21 cellular contexts compared by ENCODE assay signal in the genomic region with DNA sequence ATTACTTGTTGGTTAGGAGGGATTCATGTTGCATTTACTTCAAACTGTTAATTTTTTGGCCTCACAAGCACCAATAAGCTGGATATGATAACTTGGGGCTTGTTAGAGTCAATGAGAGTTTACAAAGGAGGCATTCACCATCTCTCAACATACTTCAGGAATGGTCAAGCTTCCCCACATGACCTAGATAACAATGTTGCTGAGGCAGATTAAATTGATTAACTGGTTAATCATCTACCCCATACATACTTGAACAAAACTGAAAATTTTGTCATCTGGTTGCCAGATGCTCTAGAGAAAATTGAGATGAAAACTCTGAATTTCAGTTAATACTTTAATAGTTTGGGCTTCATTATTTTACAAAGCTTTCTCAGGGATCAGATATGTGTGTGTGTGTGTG. TPM values are rescaled to one million over a fixed set of nuclear protein-coding genes. Genes with fewer than 3 reads are reported as not detected.
A peak's percentile ranks its signal among the peaks of the same experiment; 100 is the strongest.
DNase-seq lines count a peak whose midpoint lies in the region; ATAC-seq and TF ChIP-seq lines count a peak whose summit lies in the region.
"Had no signal": no experiment of that assay in that cellular context is flagged by ENCODE, and none has a peak within 500 bp of the region (broad histone marks: within the 10 kb centered on the region; RNA-seq: fewer than 3 reads in every experiment).

No MANE protein-coding gene starts in this region.

- no peaks in the 10 kb centered on the region for H3F3A ChIP-seq in SK-N-SH (replicated peaks; ENCODE audit: insufficient read depth)

- TF ChIP-seq EP300 in SK-N-SH (IDR thresholded peaks at IDR 0.05; ENCODE audit: borderline replicate concordance in 1 of 2, low read depth in 1 of 2, low read length in 1 of 2) = 0 out of 4 replicates have a peak, but pooled peaks of 1 of the 2 experiments have one; percentile 22

- no peak overlapping the region for H3K27ac ChIP-seq in SK-N-SH (ENCODE audit: low read depth in 2 of 2, low read length in 1 of 2)
- H3K27ac ChIP-seq: 22Rv1; BLaER1 treated with 17β-estradiol and CSF1 and Interleukin-3, amounts not matched to agents 10 nM and 100 nM had no signal

- no peak overlapping the region for H3K9ac ChIP-seq in SK-N-SH
- H3K9ac ChIP-seq: BLaER1 treated with 17β-estradiol and CSF1 and Interleukin-3, amounts not matched to agents 10 nM and 100 nM had no signal

- CTCF ChIA-PET in SK-N-SH (lab: Yijun Ruan, JAX) = interaction anchor here (0.8 to 1.1 kb wide), 3 partner anchors 9 to 219 kb away, joined by 3 to 4 read pairs (median 3); no protein-coding TSS in a partner anchor

- no peaks in the 10 kb centered on the region for H3K36me3 Mint-ChIP-seq in activated naive CD4-positive, alpha-beta T cell treated with anti-CD3 and anti-CD28 coated beads, Interleukin-2, amount 50 U/mL, for 72 hours
- H3K36me3 Mint-ChIP-seq: CD4-positive, alpha-beta memory T cell had no signal

- no peaks in the 10 kb centered on the region for H3K9me3 Mint-ChIP-seq in activated naive CD4-positive, alpha-beta T cell treated with anti-CD3 and anti-CD28 coated beads, Interleukin-2, amount 50 U/mL, for 72 hours
- H3K9me3 Mint-ChIP-seq: CD4-positive, alpha-beta memory T cell had no signal

- DNase-seq in DMS53 (lab: John Stamatoyannopoulos, UW) (peak; percentile 17), DMS53 treated with DMSO at 0.1 percent for 48 hours (lab: John Stamatoyannopoulos, UW; ENCODE audit: unreplicated experiment) (no peak), SK-N-SH (peak; percentile 55), fibroblast of peridontal ligament (ENCODE audit: extremely low read depth) (peak; percentile 33), OCI-M1 (lab: John Stamatoyannopoulos, UW) (no peak), GM19238 (ENCODE audit: insufficient read length, low spot score) (no peak), DMS79 treated with DMSO at 0.1 percent for 48 hours (lab: John Stamatoyannopoulos, UW) (no peak)
- DNase-seq in activated naive CD4-positive, alpha-beta T cell treated with anti-CD3 and anti-CD28 coated beads, Interleukin-2, amount 50 U/mL, for 72 hours (ENCODE audit: low spot score in 2 of 2) = no peak
- DNase-seq: ACHN; CD4-positive, alpha-beta memory T cell; GF-D8; Kasumi-1; NCI-H1694; NCI-H2081 treated with DMSO at 0.1 percent for 48 hours; NCI-H2171 treated with DMSO at 0.1 percent for 48 hours; NCI-H446; NCI-H526; Right ventricle myocardium superior had no signal

- no peaks in the 10 kb centered on the region for H3K79me2 ChIP-seq in SK-N-SH (ENCODE audit: insufficient read depth)

- no peaks in the 10 kb centered on the region for H3K27me3 ChIP-seq in SK-N-SH (ENCODE audit: insufficient read depth)
- H3K27me3 ChIP-seq: BLaER1 treated with 17β-estradiol and CSF1 and Interleukin-3, amounts not matched to agents 10 nM and 100 nM had no signal

- no peak for ATAC-seq in activated naive CD4-positive, alpha-beta T cell treated with anti-CD3 and anti-CD28 coated beads, Interleukin-2, amount 50 U/mL, for 72 hours

- no peaks in the 10 kb centered on the region for H3K9me3 ChIP-seq in SK-N-SH
- H3K9me3 ChIP-seq: BLaER1 treated with 17β-estradiol and CSF1 and Interleukin-3, amounts not matched to agents 10 nM and 100 nM; HAP-1 had no signal

- H3K27ac Mint-ChIP-seq in activated naive CD4-positive, alpha-beta T cell treated with anti-CD3 and anti-CD28 coated beads, Interleukin-2, amount 50 U/mL, for 72 hours = no peak overlapping the region

- no peaks in the 10 kb centered on the region for H3K36me3 ChIP-seq in SK-N-SH (replicated peaks in 1 of 2; ENCODE audit: control insufficient read depth in 1 of 2, insufficient read depth in 2 of 2, low read length in 1 of 2)
- H3K36me3 ChIP-seq: BLaER1 treated with 17β-estradiol and CSF1 and Interleukin-3, amounts not matched to agents 10 nM and 100 nM; HAP-1 had no signal

- no peaks in the 10 kb centered on the region for H3K9me2 ChIP-seq in SK-N-SH

- H2AFZ ChIP-seq in SK-N-SH (ENCODE audit: low read depth) = no peak overlapping the region

- no peaks in the 10 kb centered on the region for H4K20me1 ChIP-seq in SK-N-SH (ENCODE audit: insufficient read depth)
- H4K20me1 ChIP-seq: BLaER1 treated with 17β-estradiol and CSF1 and Interleukin-3, amounts not matched to agents 10 nM and 100 nM had no signal

- POLR2A ChIA-PET in SK-N-SH (lab: Yijun Ruan, JAX) = interaction anchor here (0.6 kb wide), 1 partner anchor 43 kb away, joined by 3 read pairs; no protein-coding TSS in a partner anchor

- H3K4me3 ChIP-seq in SK-N-SH (ENCODE audit: low read depth in 2 of 2, low read length in 1 of 2) = no peak overlapping the region
- H3K4me3 ChIP-seq: BLaER1 treated with 17β-estradiol and CSF1 and Interleukin-3, amounts not matched to agents 10 nM and 100 nM; HAP-1 had no signal

- no peak for TF ChIP-seq RAD21 in SK-N-SH (IDR thresholded peaks at IDR 0.05; ENCODE audit: low read length)

- TF ChIP-seq CTCF in SK-N-SH (IDR thresholded peaks at IDR 0.05) = no peak

- H3K4me2 ChIP-seq in SK-N-SH = no peak overlapping the region
- H3K4me2 ChIP-seq: BLaER1 treated with 17β-estradiol and CSF1 and Interleukin-3, amounts not matched to agents 10 nM and 100 nM had no signal

- H3K4me1 ChIP-seq in SK-N-SH (ENCODE audit: control insufficient read depth in 1 of 2, insufficient read depth in 2 of 2, low read depth in 1 of 2, low read length in 1 of 2) = peaks cover 0 to 10% of the 10 kb centered on the region in 2 experiments; a peak in 2 of 4 replicates
- H3K4me1 ChIP-seq: HAP-1 had no signal

TF ChIP-seq in SK-N-SH, 30 proteins besides CTCF, POLR2A, EP300 and RAD21:
- TF ChIP-seq CHD2 (IDR thresholded peaks at IDR 0.05; ENCODE audit: low read length, partially characterized antibody) (peak; percentile 56), NFIC (IDR thresholded peaks at IDR 0.05; ENCODE audit: borderline replicate concordance) (no peak), TAF1 (IDR thresholded peaks at IDR 0.05; ENCODE audit: borderline replicate concordance, low read depth, low read length) (no peak), MXI1 (IDR thresholded peaks at IDR 0.05; ENCODE audit: low read depth, low read length) (no peak), RFX5 (IDR thresholded peaks at IDR 0.05; ENCODE audit: low read length) (no peak), FOSL2 (IDR thresholded peaks at IDR 0.05; ENCODE audit: borderline replicate concordance, low read depth) (no peak), FOXJ3 (CRISPR knock-in tag; IDR thresholded peaks at IDR 0.05) (no peak), TCF12 (IDR thresholded peaks at IDR 0.05) (peak; percentile 82), RXRA (IDR thresholded peaks at IDR 0.05; ENCODE audit: borderline replicate concordance, low read depth) (no peak), RCOR1 (IDR thresholded peaks at IDR 0.05; ENCODE audit: low read length) (peak; percentile 90), SMC3 (IDR thresholded peaks at IDR 0.05; ENCODE audit: low read depth, low read length) (no peak), POLR2AphosphoS5 (IDR thresholded peaks at IDR 0.05; ENCODE audit: low read depth, low read length) (no peak)
- TF ChIP-seq, protein P1, sequence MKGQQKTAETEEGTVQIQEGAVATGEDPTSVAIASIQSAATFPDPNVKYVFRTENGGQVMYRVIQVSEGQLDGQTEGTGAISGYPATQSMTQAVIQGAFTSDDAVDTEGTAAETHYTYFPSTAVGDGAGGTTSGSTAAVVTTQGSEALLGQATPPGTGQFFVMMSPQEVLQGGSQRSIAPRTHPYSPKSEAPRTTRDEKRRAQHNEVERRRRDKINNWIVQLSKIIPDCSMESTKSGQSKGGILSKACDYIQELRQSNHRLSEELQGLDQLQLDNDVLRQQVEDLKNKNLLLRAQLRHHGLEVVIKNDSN (IDR thresholded peaks at IDR 0.05; ENCODE audit: borderline replicate concordance, low read depth) = peak; percentile 48; the same call in 1 of the 2 replicates
- TF ChIP-seq, protein P2, sequence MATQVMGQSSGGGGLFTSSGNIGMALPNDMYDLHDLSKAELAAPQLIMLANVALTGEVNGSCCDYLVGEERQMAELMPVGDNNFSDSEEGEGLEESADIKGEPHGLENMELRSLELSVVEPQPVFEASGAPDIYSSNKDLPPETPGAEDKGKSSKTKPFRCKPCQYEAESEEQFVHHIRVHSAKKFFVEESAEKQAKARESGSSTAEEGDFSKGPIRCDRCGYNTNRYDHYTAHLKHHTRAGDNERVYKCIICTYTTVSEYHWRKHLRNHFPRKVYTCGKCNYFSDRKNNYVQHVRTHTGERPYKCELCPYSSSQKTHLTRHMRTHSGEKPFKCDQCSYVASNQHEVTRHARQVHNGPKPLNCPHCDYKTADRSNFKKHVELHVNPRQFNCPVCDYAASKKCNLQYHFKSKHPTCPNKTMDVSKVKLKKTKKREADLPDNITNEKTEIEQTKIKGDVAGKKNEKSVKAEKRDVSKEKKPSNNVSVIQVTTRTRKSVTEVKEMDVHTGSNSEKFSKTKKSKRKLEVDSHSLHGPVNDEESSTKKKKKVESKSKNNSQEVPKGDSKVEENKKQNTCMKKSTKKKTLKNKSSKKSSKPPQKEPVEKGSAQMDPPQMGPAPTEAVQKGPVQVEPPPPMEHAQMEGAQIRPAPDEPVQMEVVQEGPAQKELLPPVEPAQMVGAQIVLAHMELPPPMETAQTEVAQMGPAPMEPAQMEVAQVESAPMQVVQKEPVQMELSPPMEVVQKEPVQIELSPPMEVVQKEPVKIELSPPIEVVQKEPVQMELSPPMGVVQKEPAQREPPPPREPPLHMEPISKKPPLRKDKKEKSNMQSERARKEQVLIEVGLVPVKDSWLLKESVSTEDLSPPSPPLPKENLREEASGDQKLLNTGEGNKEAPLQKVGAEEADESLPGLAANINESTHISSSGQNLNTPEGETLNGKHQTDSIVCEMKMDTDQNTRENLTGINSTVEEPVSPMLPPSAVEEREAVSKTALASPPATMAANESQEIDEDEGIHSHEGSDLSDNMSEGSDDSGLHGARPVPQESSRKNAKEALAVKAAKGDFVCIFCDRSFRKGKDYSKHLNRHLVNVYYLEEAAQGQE (IDR thresholded peaks at IDR 0.05; ENCODE audit: low read depth, low read length) = no peak

RNA-seq across cellular contexts. Expression of a gene that starts 43.0 kb away (rescaled TPM):
- polyA plus RNA-seq in SK-N-SH (2012; rRNA removed) = 5.8 and 7.4 TPM in 2 replicates
- 8.9 and 10.1 TPM in 2 replicates for polyA plus RNA-seq in SK-N-SH (2012; cell fraction: cytosol; rRNA removed)
- polyA plus RNA-seq in SK-N-SH (2012; cell fraction: nucleus; rRNA removed) = 2.9 and 4.5 TPM in 2 replicates
- 1 to 10 TPM; 7.3 to 8.7 TPM for total RNA-seq in activated naive CD4-positive, alpha-beta T cell treated with anti-CD3 and anti-CD28 coated beads, Interleukin-2, amount 50 U/mL, for 72 hours

Comparison
In these comparisons a context has a peak if more than half of its experiments do, and no peak if none do; other contexts are left out.
1. DNase-seq: peak in DMS53 (single experiment), SK-N-SH (single experiment) and fibroblast of peridontal ligament (single experiment); none in DMS53 treated with DMSO at 0.1 percent for 48 hours (single experiment), OCI-M1 (single experiment), GM19238 (single experiment), activated naive CD4-positive, alpha-beta T cell treated with anti-CD3 and anti-CD28 coated beads, Interleukin-2, amount 50 U/mL, for 72 hours (0 of 2) and DMS79 treated with DMSO at 0.1 percent for 48 hours (single experiment).